1 cellular context compared by ENCODE assay signal in genomic region chr16:81548901-81549546, GRCh38.
A peak's percentile ranks its signal among the peaks of the same experiment; 100 is the strongest.
TF ChIP-seq lines count a peak whose summit lies in the region.

No MANE protein-coding gene starts in this region.

TF ChIP-seq in HepG2, 621 proteins besides CTCF, POLR2A, EP300 and RAD21 (continued from another document and continues in another):
- TF ChIP-seq HNF1B (CRISPR knock-in tag; IDR thresholded peaks at IDR 0.05) (peak; percentile 100), ZNF607 (CRISPR knock-in tag; IDR thresholded peaks at IDR 0.05; ENCODE audit: borderline replicate concordance) (0 out of 2 replicates have a peak, but pooled peaks have one; percentile 74), TAF1 (CRISPR knock-in tag; IDR thresholded peaks at IDR 0.05) (peak; percentile 66; the same call in 1 of the 2 replicates), ZNF781 (CRISPR knock-in tag; IDR thresholded peaks at IDR 0.05; ENCODE audit: borderline replicate concordance, not compliant biosample characterization) (no peak), ZNF33A (CRISPR knock-in tag; IDR thresholded peaks at IDR 0.05; ENCODE audit: borderline replicate concordance) (no peak), POLR2G (IDR thresholded peaks at IDR 0.05; ENCODE audit: low read depth, low read length) (peak; percentile 80), ZBTB37 (CRISPR knock-in tag; IDR thresholded peaks at IDR 0.05) (peak; percentile 89; the same call in 1 of the 2 replicates), FOXC1 (CRISPR knock-in tag; IDR thresholded peaks at IDR 0.05; ENCODE audit: borderline replicate concordance) (peak; percentile 65), XRCC5 (optimal IDR thresholded peaks at IDR 0.05; ENCODE audit: low read length) (peak; percentile 78), ZNF720 (CRISPR knock-in tag; IDR thresholded peaks at IDR 0.05) (no peak), PATZ1 (CRISPR knock-in tag; IDR thresholded peaks at IDR 0.05) (peak; percentile 90), ZNF749 (CRISPR knock-in tag; IDR thresholded peaks at IDR 0.05; ENCODE audit: borderline replicate concordance) (peak; percentile 52; the same call in 1 of the 2 replicates), LRRFIP1 (CRISPR knock-in tag; conservative IDR thresholded peaks at IDR 0.05) (no peak), PHF5A (CRISPR knock-in tag; IDR thresholded peaks at IDR 0.05; ENCODE audit: low read depth, unreplicated experiment) (no peak), ZNF841 (CRISPR knock-in tag; IDR thresholded peaks at IDR 0.05; ENCODE audit: borderline replicate concordance) (no peak), ZBTB14 (CRISPR knock-in tag; IDR thresholded peaks at IDR 0.05) (no peak), NCOA1 (CRISPR knock-in tag; IDR thresholded peaks at IDR 0.05) (0 out of 2 replicates have a peak, but pooled peaks have one; percentile 90), POLR2AphosphoS5 (IDR thresholded peaks at IDR 0.05; ENCODE audit: low read depth, low read length) (peak; percentile 47; the same call in 1 of the 2 replicates), KDM4B (CRISPR knock-in tag; IDR thresholded peaks at IDR 0.05) (no peak), BRD4 (CRISPR knock-in tag; IDR thresholded peaks at IDR 0.05) (no peak), REST (IDR thresholded peaks at IDR 0.05; ENCODE audit: borderline replicate concordance in 1 of 2, low read depth in 1 of 2, low read length in 2 of 2) (no peak), ZSCAN21 (CRISPR knock-in tag; IDR thresholded peaks at IDR 0.05; ENCODE audit: borderline replicate concordance) (0 out of 2 replicates have a peak, but pooled peaks have one; percentile 18), TCF12 (IDR thresholded peaks at IDR 0.05) (no peak), TCF12 (CRISPR knock-in tag; IDR thresholded peaks at IDR 0.05) (peak; percentile 77), HMGXB4 (CRISPR knock-in tag; IDR thresholded peaks at IDR 0.05; ENCODE audit: borderline replicate concordance in 1 of 2, low read depth in 1 of 2) (peak; percentile 48 to 69; a peak in 3 of 4 replicates), STAT6 (CRISPR knock-in tag; IDR thresholded peaks at IDR 0.05; ENCODE audit: borderline replicate concordance) (0 out of 2 replicates have a peak, but pooled peaks have one; percentile 35), ATF7 (IDR thresholded peaks at IDR 0.05) (peak; percentile 72), ATF7 (CRISPR knock-in tag; IDR thresholded peaks at IDR 0.05) (peak; percentile 91; the same call in 1 of the 2 replicates), AKAP8 (CRISPR knock-in tag; IDR thresholded peaks at IDR 0.05) (peak; percentile 34; the same call in 1 of the 2 replicates), ZFYVE20 (CRISPR knock-in tag; IDR thresholded peaks at IDR 0.05; ENCODE audit: borderline replicate concordance, low read depth) (no peak), IRF1 (CRISPR knock-in tag; IDR thresholded peaks at IDR 0.05; ENCODE audit: low read depth) (no peak), ARID5B (CRISPR knock-in tag; IDR thresholded peaks at IDR 0.05) (peak; percentile 90), MIER2 (CRISPR knock-in tag; IDR thresholded peaks at IDR 0.05) (no peak), NR2F1 (CRISPR knock-in tag; IDR thresholded peaks at IDR 0.05) (peak; percentile 76 to 80; a peak in 2 of 4 replicates)
